Comparison of ENCODE assay signal across 19 cellular contexts in genomic region chr5:65474129-65474711, GRCh38. TPM values are rescaled to one million over a fixed set of nuclear protein-coding genes. Genes with fewer than 3 reads are reported as not detected.
DNase-seq lines count a peak whose midpoint lies in the region; ATAC-seq and TF ChIP-seq lines count a peak whose summit lies in the region.
"Had no signal": no experiment of that assay in that cellular context is flagged by ENCODE, and none has a peak within 500 bp of the region (broad histone marks: within the 10 kb centered on the region; RNA-seq: fewer than 3 reads in every experiment).

No MANE protein-coding gene starts in this region.

- no peaks in the 10 kb centered on the region for H3K27me3 ChIP-seq in ACC112 (ENCODE audit: insufficient read depth, low read length)
- no peaks in the 10 kb centered on the region for H3K27me3 ChIP-seq in IMR-90 (ENCODE audit: control insufficient read depth, insufficient read depth, low read length)
- no peaks in the 10 kb centered on the region for H3K27me3 ChIP-seq in effector memory CD4-positive, alpha-beta T cell (replicated peaks; ENCODE audit: control insufficient read depth, insufficient read depth, low read length, poor library complexity, severe bottlenecking)
- no peaks in the 10 kb centered on the region for H3K27me3 ChIP-seq in mammary epithelial cell (ENCODE audit: insufficient read depth, low read length)
- H3K27me3 ChIP-seq: BLaER1 treated with 17β-estradiol and CSF1 and Interleukin-3, amounts not matched to agents 10 nM and 100 nM had no signal

- no peak overlapping the region for H4K91ac ChIP-seq in IMR-90 (ENCODE audit: insufficient read depth, low read depth, low read length)

- H2AK9ac ChIP-seq in IMR-90 (replicated peaks; ENCODE audit: low read depth, low read length, poor library complexity), result no peak overlapping the region

- H4K5ac ChIP-seq in IMR-90 (ENCODE audit: low read depth, low read length), result no peak overlapping the region; the same call in 1 of the 2 replicates

- POLR2A ChIA-PET in IMR-90 (lab: Charles Lee; ENCODE audit: unreplicated experiment), result no interaction called here

- TF ChIP-seq POLR2A in IMR-90 (IDR thresholded peaks at IDR 0.05; ENCODE audit: low read depth, low read length), result no peak

- DNase-seq in IMR-90 (no peak), choroid plexus epithelial cell (ENCODE audit: low read depth) (peak; percentile 14), iris pigment epithelial cell (ENCODE audit: low read depth) (peak; percentile 18), germinal center (ENCODE audit: low spot score) (no peak), mammary epithelial cell (no peak)
- no peak for DNase-seq in effector memory CD4-positive, alpha-beta T cell
- DNase-seq: GDM1, H7, NCI-H1436, NCI-H2029, NCI-H2171, NCI-H446, NCI-H69, SHP77 treated with DMSO at 0.1 percent for 48 hours had no signal

- dilution Hi-C loops in IMR-90 (cut with HindIII; ENCODE audit: low sequenced_read_pairs, unreplicated experiment) (no loop called here), mammary epithelial cell (cut with HindIII; ENCODE audit: low sequenced_read_pairs) (no loop called here)

- H3K9me3 ChIP-seq in IMR-90 (ENCODE audit: control insufficient read depth, insufficient read depth, low read length), result no peaks in the 10 kb centered on the region
- no peaks in the 10 kb centered on the region for H3K9me3 ChIP-seq in effector memory CD4-positive, alpha-beta T cell (ENCODE audit: control insufficient read depth, low read length)
- H3K9me3 ChIP-seq in mammary epithelial cell (replicated peaks; ENCODE audit: insufficient read depth, low read length), result no peaks in the 10 kb centered on the region
- H3K9me3 ChIP-seq: BLaER1 treated with 17β-estradiol and CSF1 and Interleukin-3, amounts not matched to agents 10 nM and 100 nM had no signal

- peaks cover 13 to 40% of the 10 kb centered on the region in 2 experiments for H3K79me1 ChIP-seq in IMR-90 (ENCODE audit: low read depth in 1 of 2, low read length in 2 of 2)

- no peak overlapping the region for H3K23ac ChIP-seq in IMR-90 (ENCODE audit: low read depth, low read length)

- no peak overlapping the region for H2BK15ac ChIP-seq in IMR-90 (ENCODE audit: low read depth, low read length)

- H4K20me1 ChIP-seq in IMR-90 (ENCODE audit: insufficient read depth, low read length) (no peaks in the 10 kb centered on the region), mammary epithelial cell (ENCODE audit: insufficient read depth, low read length) (no peaks in the 10 kb centered on the region)
- H4K20me1 ChIP-seq: BLaER1 treated with 17β-estradiol and CSF1 and Interleukin-3, amounts not matched to agents 10 nM and 100 nM had no signal

- no peak overlapping the region for H2AK5ac ChIP-seq in IMR-90 (ENCODE audit: low read depth, low read length)

- in situ Hi-C loops in IMR-90 (cut with MboI; ENCODE audit: low sequenced_read_pairs) (no loop called here), mammary epithelial cell (cut with MboI; ENCODE audit: low sequenced_read_pairs in 2 of 2) (no loop called here)

- H3K4ac ChIP-seq in IMR-90 (ENCODE audit: low read depth, low read length), result no peak overlapping the region

- peak overlapping the region in 1 of 2 experiments; percentile 52; a peak in 1 of 4 replicates for H4K8ac ChIP-seq in IMR-90 (ENCODE audit: low read depth in 2 of 2, low read length in 2 of 2)

- no CpG with 5 or more reads among the region's 3 CpGs for WGBS in IMR-90 (ENCODE audit: extremely low coverage in 2 of 2, insufficient read length in 1 of 2), 2 experiments
- 83% methylated on average over 3 of the region's 3 CpGs for WGBS in mammary epithelial cell (ENCODE audit: low coverage, missing lambda C conversion rate)

- H3K4me1 ChIP-seq in ACC112 (ENCODE audit: control insufficient read depth, insufficient read depth, low read length, unreplicated experiment) (peaks cover 45% of the 10 kb centered on the region), IMR-90 (ENCODE audit: control insufficient read depth, insufficient read depth, low read length) (peaks cover 5% of the 10 kb centered on the region; the same call in 1 of the 2 replicates), mammary epithelial cell (ENCODE audit: insufficient read depth, low read length) (peaks cover 3% of the 10 kb centered on the region)
- no peaks in the 10 kb centered on the region for H3K4me1 ChIP-seq in effector memory CD4-positive, alpha-beta T cell (ENCODE audit: control insufficient read depth, insufficient read depth, low read length, poor library complexity, severe bottlenecking)

- H2BK120ac ChIP-seq in IMR-90 (ENCODE audit: low read depth, low read length), result no peak overlapping the region

- no peak overlapping the region for H3K56ac ChIP-seq in IMR-90 (ENCODE audit: extremely low read depth, insufficient read depth, low read length)

- 0 out of 2 replicates have a peak, but pooled peaks cover 3% of the 10 kb centered on the region for H3K9me1 ChIP-seq in IMR-90 (ENCODE audit: insufficient read depth, low read length)

- TF ChIP-seq CTCF in IMR-90 (conservative IDR thresholded peaks at IDR 0.05; ENCODE audit: low read depth, low read length) (no peak), choroid plexus epithelial cell (conservative IDR thresholded peaks at IDR 0.05; ENCODE audit: low read depth, low read length) (no peak), mammary epithelial cell (conservative IDR thresholded peaks at IDR 0.05 in 1 of 2, IDR thresholded peaks at IDR 0.05 in 1 of 2; ENCODE audit: extremely low read depth in 1 of 2, insufficient read depth in 1 of 2, low read depth in 1 of 2, low read length in 2 of 2) (no peak)

- intact Hi-C loops in IMR-90 (cut with micrococcal nuclease), result no loop called here
- intact Hi-C loops in mammary epithelial cell (cut with micrococcal nuclease), result no loop called here

- no peak for TF ChIP-seq RAD21 in IMR-90 (IDR thresholded peaks at IDR 0.05; ENCODE audit: low read length)

- no peak overlapping the region for H2BK20ac ChIP-seq in IMR-90 (ENCODE audit: low read depth, low read length)

- peaks cover 75% of the 10 kb centered on the region for H3K79me2 ChIP-seq in ACC112 (ENCODE audit: control insufficient read depth, insufficient read depth, low read length, unreplicated experiment)
- peaks cover 77% of the 10 kb centered on the region for H3K79me2 ChIP-seq in mammary epithelial cell (ENCODE audit: insufficient read depth, low read length)

- H3K36me3 ChIP-seq in ACC112 (ENCODE audit: insufficient read depth, low read length) (no peaks in the 10 kb centered on the region), IMR-90 (ENCODE audit: control insufficient read depth, insufficient read depth, low read length) (no peaks in the 10 kb centered on the region; the same call in 1 of the 2 replicates), mammary epithelial cell (ENCODE audit: insufficient read depth, low read length) (peaks cover 4% of the 10 kb centered on the region)
- no peaks in the 10 kb centered on the region for H3K36me3 ChIP-seq in effector memory CD4-positive, alpha-beta T cell (ENCODE audit: control insufficient read depth, insufficient read depth, low read length)
- H3K36me3 ChIP-seq: BLaER1 treated with 17β-estradiol and CSF1 and Interleukin-3, amounts not matched to agents 10 nM and 100 nM had no signal

- peak overlapping the region; percentile 31 for H3K4me3 ChIP-seq in ACC112 (ENCODE audit: low read depth, low read length)
- H3K4me3 ChIP-seq in IMR-90 (ENCODE audit: insufficient read depth, low read depth, low read length), result no peak overlapping the region
- H3K4me3 ChIP-seq in choroid plexus epithelial cell (ENCODE audit: low read depth, low read length), result no peak overlapping the region
- no peak overlapping the region for H3K4me3 ChIP-seq in effector memory CD4-positive, alpha-beta T cell (ENCODE audit: insufficient read depth, low read depth, low read length, poor library complexity, severe bottlenecking)
- no peak overlapping the region for H3K4me3 ChIP-seq in mammary epithelial cell (replicated peaks in 1 of 3; ENCODE audit: insufficient read depth in 1 of 3, low read depth in 2 of 3, low read length in 3 of 3)
- H3K4me3 ChIP-seq: BLaER1 treated with 17β-estradiol and CSF1 and Interleukin-3, amounts not matched to agents 10 nM and 100 nM; GM12878 had no signal

- ATAC-seq in IMR-90 (ENCODE audit: low read depth) (no peak), GM18511 (IDR thresholded peaks at IDR 0.05; ENCODE audit: unreplicated experiment) (no peak)
- ATAC-seq: GM12878 had no signal

- H2BK5ac ChIP-seq in IMR-90 (ENCODE audit: low read depth, low read length, poor library complexity, severe bottlenecking), result peak overlapping the region; percentile 73

- no TSS peak for BruUV-seq in IMR-90 (replicated peaks; lab: Mats Ljungman, UMichigan)
- no TSS peak for BruUV-seq in mammary epithelial cell (replicated peaks; lab: Mats Ljungman, UMichigan)

- H3K27ac ChIP-seq in ACC112 (ENCODE audit: low read depth, low read length) (peak overlapping the region; percentile 46), IMR-90 (ENCODE audit: insufficient read depth, low read length) (no peak overlapping the region), mammary epithelial cell (ENCODE audit: insufficient read depth, low read depth, low read length) (no peak overlapping the region)
- no peak overlapping the region for H3K27ac ChIP-seq in effector memory CD4-positive, alpha-beta T cell (ENCODE audit: insufficient read depth, low read length, poor library complexity, severe bottlenecking)
- H3K27ac ChIP-seq: BLaER1 treated with 17β-estradiol and CSF1 and Interleukin-3, amounts not matched to agents 10 nM and 100 nM; KMS-11 had no signal

- H3K4me2 ChIP-seq in IMR-90 (ENCODE audit: low read depth, low read length) (no peak overlapping the region; the same call in 1 of the 2 replicates), mammary epithelial cell (ENCODE audit: insufficient read depth, low read depth, low read length) (no peak overlapping the region)
- H3K4me2 ChIP-seq: BLaER1 treated with 17β-estradiol and CSF1 and Interleukin-3, amounts not matched to agents 10 nM and 100 nM; KMS-11 had no signal

- H3K14ac ChIP-seq in IMR-90 (replicated peaks; ENCODE audit: low read depth, low read length), result 0 out of 2 replicates have a peak overlapping the region, but pooled peaks have one; percentile 24

- CTCF ChIA-PET in IMR-90 (lab: Yijun Ruan, JAX), result interaction anchor here (0.7 kb wide), 1 partner anchor 302 kb away, joined by 3 read pairs; no protein-coding TSS in a partner anchor
- CTCF ChIA-PET in mammary epithelial cell (lab: Charles Lee; ENCODE audit: low non-redundant PET), result no interaction called here

- no peak overlapping the region for H3K9ac ChIP-seq in IMR-90 (ENCODE audit: low read depth, low read length)
- H3K9ac ChIP-seq in mammary epithelial cell (ENCODE audit: insufficient read depth, low read length), result no peak overlapping the region
- H3K9ac ChIP-seq: BLaER1 treated with 17β-estradiol and CSF1 and Interleukin-3, amounts not matched to agents 10 nM and 100 nM; KMS-11 had no signal

- peak overlapping the region; percentile 26 for H2AFZ ChIP-seq in ACC112 (ENCODE audit: low read length, unreplicated experiment)
- H2AFZ ChIP-seq in IMR-90 (replicated peaks; ENCODE audit: low read length, poor library complexity), result no peak overlapping the region
- H2AFZ ChIP-seq in mammary epithelial cell (ENCODE audit: low read depth, low read length), result no peak overlapping the region

- H3K18ac ChIP-seq in IMR-90 (ENCODE audit: low read depth, low read length), result no peak overlapping the region

RNA-seq across cellular contexts. Expression of gene ADAMTS6, which starts 7.5 kb away (rescaled TPM):
- total RNA-seq in IMR-90 (2012; rRNA removed) (160 and 173 TPM in 2 replicates), mammary epithelial cell (10 to 100 TPM; 47.5 to 63.7 TPM)
- polyA plus RNA-seq in IMR-90 (2012; rRNA removed) (21.0 and 23.9 TPM in 2 replicates), mammary epithelial cell (8.2 TPM)
- 6.9 and 9.7 TPM in 2 replicates for polyA plus RNA-seq in IMR-90 (2012; cell fraction: cytosol; rRNA removed)
- 89.0 and 171 TPM in 2 replicates for polyA plus RNA-seq in IMR-90 (2012; cell fraction: nucleus; rRNA removed; ENCODE audit: low replicate concordance)
- 29.5 TPM for polyA minus RNA-seq in mammary epithelial cell

Comparison
In these comparisons a context has a peak if more than half of its experiments do, and no peak if none do; other contexts are left out.
1. DNase-seq: peak in choroid plexus epithelial cell (single experiment) and iris pigment epithelial cell (single experiment); none in IMR-90 (single experiment), germinal center (single experiment), effector memory CD4-positive, alpha-beta T cell (0 of 3) and mammary epithelial cell (single experiment).